In the genomic region with DNA sequence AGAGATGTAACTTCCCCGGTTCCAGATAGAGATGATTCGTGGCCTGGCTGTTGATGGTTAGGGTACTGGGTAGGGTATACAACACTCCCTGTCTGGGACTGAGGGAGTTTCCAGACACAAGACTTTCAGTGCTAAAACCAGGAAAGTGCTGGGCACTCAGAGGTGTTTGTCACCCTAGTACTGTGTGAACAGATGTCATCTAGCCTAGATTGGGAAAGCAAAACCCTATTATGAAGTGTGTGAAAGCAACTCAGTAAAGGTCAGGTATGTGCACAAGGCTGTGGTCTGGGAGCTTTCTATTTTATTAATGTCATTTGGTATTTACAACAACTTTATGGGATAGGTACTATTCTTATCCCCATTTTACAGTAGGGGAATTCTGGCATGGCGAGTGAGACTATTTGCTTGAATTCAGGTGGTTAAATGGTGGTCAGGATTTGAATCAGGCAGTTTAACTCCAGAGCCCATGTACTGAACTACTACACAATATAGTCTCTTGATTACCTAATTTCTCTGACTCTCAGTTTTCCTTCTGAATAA, we compare ENCODE assay signal across 1 cellular context.
TF ChIP-seq lines count a peak whose summit lies in the region.

No MANE protein-coding gene starts in this region.

TF ChIP-seq in SK-N-SH, 30 proteins besides CTCF, POLR2A, EP300 and RAD21 (continued from another document):
- TF ChIP-seq, protein P1, sequence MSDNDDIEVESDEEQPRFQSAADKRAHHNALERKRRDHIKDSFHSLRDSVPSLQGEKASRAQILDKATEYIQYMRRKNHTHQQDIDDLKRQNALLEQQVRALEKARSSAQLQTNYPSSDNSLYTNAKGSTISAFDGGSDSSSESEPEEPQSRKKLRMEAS (IDR thresholded peaks at IDR 0.05; ENCODE audit: low read depth), result no peak
- TF ChIP-seq NFIC (IDR thresholded peaks at IDR 0.05; ENCODE audit: borderline replicate concordance) (no peak), MEF2A (IDR thresholded peaks at IDR 0.05; ENCODE audit: borderline replicate concordance, low read depth) (no peak), MXI1 (IDR thresholded peaks at IDR 0.05; ENCODE audit: low read depth, low read length) (no peak), JUND (IDR thresholded peaks at IDR 0.05) (no peak), FOXM1 (IDR thresholded peaks at IDR 0.05; ENCODE audit: low read depth) (no peak)
- TF ChIP-seq, protein P2, sequence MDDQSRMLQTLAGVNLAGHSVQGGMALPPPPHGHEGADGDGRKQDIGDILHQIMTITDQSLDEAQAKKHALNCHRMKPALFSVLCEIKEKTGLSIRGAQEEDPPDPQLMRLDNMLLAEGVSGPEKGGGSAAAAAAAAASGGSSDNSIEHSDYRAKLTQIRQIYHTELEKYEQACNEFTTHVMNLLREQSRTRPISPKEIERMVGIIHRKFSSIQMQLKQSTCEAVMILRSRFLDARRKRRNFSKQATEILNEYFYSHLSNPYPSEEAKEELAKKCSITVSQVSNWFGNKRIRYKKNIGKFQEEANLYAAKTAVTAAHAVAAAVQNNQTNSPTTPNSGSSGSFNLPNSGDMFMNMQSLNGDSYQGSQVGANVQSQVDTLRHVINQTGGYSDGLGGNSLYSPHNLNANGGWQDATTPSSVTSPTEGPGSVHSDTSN (IDR thresholded peaks at IDR 0.05), result no peak
- TF ChIP-seq, protein P3, sequence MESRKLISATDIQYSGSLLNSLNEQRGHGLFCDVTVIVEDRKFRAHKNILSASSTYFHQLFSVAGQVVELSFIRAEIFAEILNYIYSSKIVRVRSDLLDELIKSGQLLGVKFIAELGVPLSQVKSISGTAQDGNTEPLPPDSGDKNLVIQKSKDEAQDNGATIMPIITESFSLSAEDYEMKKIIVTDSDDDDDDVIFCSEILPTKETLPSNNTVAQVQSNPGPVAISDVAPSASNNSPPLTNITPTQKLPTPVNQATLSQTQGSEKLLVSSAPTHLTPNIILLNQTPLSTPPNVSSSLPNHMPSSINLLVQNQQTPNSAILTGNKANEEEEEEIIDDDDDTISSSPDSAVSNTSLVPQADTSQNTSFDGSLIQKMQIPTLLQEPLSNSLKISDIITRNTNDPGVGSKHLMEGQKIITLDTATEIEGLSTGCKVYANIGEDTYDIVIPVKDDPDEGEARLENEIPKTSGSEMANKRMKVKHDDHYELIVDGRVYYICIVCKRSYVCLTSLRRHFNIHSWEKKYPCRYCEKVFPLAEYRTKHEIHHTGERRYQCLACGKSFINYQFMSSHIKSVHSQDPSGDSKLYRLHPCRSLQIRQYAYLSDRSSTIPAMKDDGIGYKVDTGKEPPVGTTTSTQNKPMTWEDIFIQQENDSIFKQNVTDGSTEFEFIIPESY (IDR thresholded peaks at IDR 0.05; ENCODE audit: borderline replicate concordance, low read depth), result no peak
